29 cellular contexts compared by ENCODE assay signal in genomic region chr11:19961225-19961624, GRCh38.
"Had no signal": no experiment of that assay in that cellular context is flagged by ENCODE, and none has a peak within 500 bp of the region (broad histone marks: within the 10 kb centered on the region; RNA-seq: fewer than 3 reads in every experiment).

No MANE protein-coding gene starts in this region.

- H3K9ac ChIP-seq: KMS-11, SK-N-SH had no signal

- H3K36me3 ChIP-seq: Peyer's patch, SJSA1 had no signal

- DNase-seq: activated CD4-positive, alpha-beta memory T cell treated with anti-CD3 and anti-CD28 coated beads for 36 hours; activated CD4-positive, alpha-beta T cell treated with anti-CD3 and anti-CD28 coated beads for 4 hours; activated CD4-positive, alpha-beta T cell treated with anti-CD3 and anti-CD28 coated beads, Interleukin-2, amount 50 U/mL, for 1 hour; activated CD4-positive, CD25-positive, alpha-beta regulatory T cell treated with anti-CD3 and anti-CD28 coated beads, Interleukin-2, amount 50 U/mL, for 72 hours; activated CD8-positive, alpha-beta memory T cell treated with anti-CD3 and anti-CD28 coated beads, Interleukin-2, amount 50 U/mL, for 48 hours; activated effector memory CD4-positive, alpha-beta T cell treated with Interleukin-2 at 50 U/mL for 16 hours; activated naive CD4-positive, alpha-beta T cell treated with anti-CD3 and anti-CD28 coated beads, Interleukin-2, amount 50 U/mL, for 16 hours; activated naive CD8-positive, alpha-beta T cell treated with anti-CD3 and anti-CD28 coated beads, Interleukin-2, amount 10 ng/mL, durations not matched to agents 7 days and 5 days; activated T-cell treated with anti-CD3 and anti-CD28 coated beads, Interleukin-2, amount 50 U/mL, for 48 hours; anterior cingulate cortex; caudate nucleus; NCI-H1092 treated with DMSO at 0.1 percent for 48 hours; NCI-H1417; NCI-H146; NCI-H187 treated with DMSO at 0.1 percent for 48 hours; NCI-H2081; NCI-H226; NCI-H446 treated with DMSO at 0.1 percent for 48 hours; NCI-H524; NCI-H69; NK-92 treated with Interleukin-12 subunit alpha and Interleukin-12 subunit beta, amount 100 ng/mL, for 24 hours; PC-3; Peyer's patch; RPMI8226; SHP77 treated with DMSO at 0.1 percent for 48 hours; SK-N-SH had no signal

- H3K4me1 ChIP-seq: Peyer's patch, SJSA1 had no signal

- H3K4me3 ChIP-seq: Peyer's patch, SJSA1 had no signal

- H3K4me2 ChIP-seq: KMS-11, SK-N-SH had no signal

- H3K27me3 ChIP-seq: Peyer's patch, SJSA1 had no signal

- H3K27ac ChIP-seq: KMS-11, Peyer's patch, SJSA1 had no signal

- ATAC-seq: PC-3, WTC11 had no signal

- H3K9me3 ChIP-seq: Peyer's patch, SJSA1, SK-N-SH had no signal
